2 cellular contexts compared by ENCODE assay signal in the genomic region with DNA sequence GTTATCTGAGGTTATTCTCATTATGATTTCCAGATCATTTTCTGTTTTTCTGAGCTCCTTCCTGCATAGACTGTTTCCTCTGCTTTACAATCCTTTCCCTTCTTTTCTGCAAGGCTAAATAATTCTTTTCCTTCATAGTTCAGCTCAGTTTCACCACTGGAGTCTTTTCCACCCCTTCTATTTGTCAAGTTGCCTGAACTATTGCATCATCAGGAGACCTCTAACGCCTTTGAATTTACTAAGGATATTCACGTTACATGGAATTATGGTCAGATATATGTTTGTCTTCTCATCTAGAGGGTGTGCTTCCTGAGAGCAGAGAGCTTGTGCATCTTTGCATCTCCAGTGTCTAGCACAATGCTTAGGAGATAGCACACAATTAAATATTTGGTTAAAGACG.
TF ChIP-seq lines count a peak whose summit lies in the region.

No MANE protein-coding gene starts in this region.

TF ChIP-seq in IMR-90, 13 proteins besides CTCF, POLR2A, EP300 and RAD21:
- TF ChIP-seq CEBPB (IDR thresholded peaks at IDR 0.05; ENCODE audit: low read depth, low read length) (peak; percentile 53; the same call in 1 of the 2 replicates), MAFK (IDR thresholded peaks at IDR 0.05; ENCODE audit: low read depth, low read length) (no peak), FOS (IDR thresholded peaks at IDR 0.05; ENCODE audit: low read depth, low read length) (no peak), CHD1 (IDR thresholded peaks at IDR 0.05; ENCODE audit: low read depth, low read length) (no peak), NFE2L2 (IDR thresholded peaks at IDR 0.05; ENCODE audit: low read depth, low read length) (no peak)

TF ChIP-seq in K562, 482 proteins besides CTCF, POLR2A, EP300 and RAD21:
- 0 out of 2 replicates have a peak, but pooled peaks have one; percentile 22 for TF ChIP-seq CEBPB (tag; IDR thresholded peaks at IDR 0.05)
- no peak for TF ChIP-seq CEBPG (CRISPR knock-in tag; IDR thresholded peaks at IDR 0.05)
- peak; percentile 17 to 68; a peak in 1 of 4 replicates for TF ChIP-seq CEBPG (tag; conservative IDR thresholded peaks at IDR 0.05 in 1 of 2, IDR thresholded peaks at IDR 0.05 in 1 of 2)
- TF ChIP-seq SREBF2 (CRISPR knock-in tag; IDR thresholded peaks at IDR 0.05): no peak
